In the genomic region with DNA sequence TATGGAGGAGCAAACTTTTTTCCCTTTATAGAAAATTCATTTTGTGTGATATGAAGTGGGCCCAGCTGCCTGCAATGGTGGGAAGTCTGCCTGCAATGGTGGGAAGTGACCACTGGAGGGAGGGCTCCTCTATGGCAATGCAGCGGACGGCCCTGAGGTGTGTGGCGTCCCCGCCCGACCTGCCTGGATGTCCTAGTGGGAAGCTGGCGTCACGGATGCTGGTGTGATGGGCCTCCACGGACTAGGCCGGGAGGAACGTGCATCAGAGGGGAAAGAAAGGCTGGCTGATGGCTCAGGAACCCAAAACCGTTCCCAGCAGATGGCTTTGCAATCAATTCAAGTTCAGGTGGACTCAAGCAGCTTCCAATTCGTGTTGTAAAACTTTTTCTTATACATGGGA, we compare ENCODE assay signal across 1 cellular context.
TF ChIP-seq lines count a peak whose summit lies in the region.

No MANE protein-coding gene starts in this region.

TF ChIP-seq in HepG2, 621 proteins besides CTCF, POLR2A, EP300 and RAD21 (continued from another document and continues in another):
- no peak for TF ChIP-seq ZNF17 (CRISPR knock-in tag; IDR thresholded peaks at IDR 0.05)
- TF ChIP-seq, protein P1, sequence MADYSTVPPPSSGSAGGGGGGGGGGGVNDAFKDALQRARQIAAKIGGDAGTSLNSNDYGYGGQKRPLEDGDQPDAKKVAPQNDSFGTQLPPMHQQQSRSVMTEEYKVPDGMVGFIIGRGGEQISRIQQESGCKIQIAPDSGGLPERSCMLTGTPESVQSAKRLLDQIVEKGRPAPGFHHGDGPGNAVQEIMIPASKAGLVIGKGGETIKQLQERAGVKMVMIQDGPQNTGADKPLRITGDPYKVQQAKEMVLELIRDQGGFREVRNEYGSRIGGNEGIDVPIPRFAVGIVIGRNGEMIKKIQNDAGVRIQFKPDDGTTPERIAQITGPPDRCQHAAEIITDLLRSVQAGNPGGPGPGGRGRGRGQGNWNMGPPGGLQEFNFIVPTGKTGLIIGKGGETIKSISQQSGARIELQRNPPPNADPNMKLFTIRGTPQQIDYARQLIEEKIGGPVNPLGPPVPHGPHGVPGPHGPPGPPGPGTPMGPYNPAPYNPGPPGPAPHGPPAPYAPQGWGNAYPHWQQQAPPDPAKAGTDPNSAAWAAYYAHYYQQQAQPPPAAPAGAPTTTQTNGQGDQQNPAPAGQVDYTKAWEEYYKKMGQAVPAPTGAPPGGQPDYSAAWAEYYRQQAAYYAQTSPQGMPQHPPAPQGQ (CRISPR knock-in tag; IDR thresholded peaks at IDR 0.05; ENCODE audit: borderline replicate concordance): no peak
- TF ChIP-seq, protein P2, sequence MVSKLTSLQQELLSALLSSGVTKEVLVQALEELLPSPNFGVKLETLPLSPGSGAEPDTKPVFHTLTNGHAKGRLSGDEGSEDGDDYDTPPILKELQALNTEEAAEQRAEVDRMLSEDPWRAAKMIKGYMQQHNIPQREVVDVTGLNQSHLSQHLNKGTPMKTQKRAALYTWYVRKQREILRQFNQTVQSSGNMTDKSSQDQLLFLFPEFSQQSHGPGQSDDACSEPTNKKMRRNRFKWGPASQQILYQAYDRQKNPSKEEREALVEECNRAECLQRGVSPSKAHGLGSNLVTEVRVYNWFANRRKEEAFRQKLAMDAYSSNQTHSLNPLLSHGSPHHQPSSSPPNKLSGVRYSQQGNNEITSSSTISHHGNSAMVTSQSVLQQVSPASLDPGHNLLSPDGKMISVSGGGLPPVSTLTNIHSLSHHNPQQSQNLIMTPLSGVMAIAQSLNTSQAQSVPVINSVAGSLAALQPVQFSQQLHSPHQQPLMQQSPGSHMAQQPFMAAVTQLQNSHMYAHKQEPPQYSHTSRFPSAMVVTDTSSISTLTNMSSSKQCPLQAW (CRISPR knock-in tag; IDR thresholded peaks at IDR 0.05): no peak
- TF ChIP-seq, protein P3, sequence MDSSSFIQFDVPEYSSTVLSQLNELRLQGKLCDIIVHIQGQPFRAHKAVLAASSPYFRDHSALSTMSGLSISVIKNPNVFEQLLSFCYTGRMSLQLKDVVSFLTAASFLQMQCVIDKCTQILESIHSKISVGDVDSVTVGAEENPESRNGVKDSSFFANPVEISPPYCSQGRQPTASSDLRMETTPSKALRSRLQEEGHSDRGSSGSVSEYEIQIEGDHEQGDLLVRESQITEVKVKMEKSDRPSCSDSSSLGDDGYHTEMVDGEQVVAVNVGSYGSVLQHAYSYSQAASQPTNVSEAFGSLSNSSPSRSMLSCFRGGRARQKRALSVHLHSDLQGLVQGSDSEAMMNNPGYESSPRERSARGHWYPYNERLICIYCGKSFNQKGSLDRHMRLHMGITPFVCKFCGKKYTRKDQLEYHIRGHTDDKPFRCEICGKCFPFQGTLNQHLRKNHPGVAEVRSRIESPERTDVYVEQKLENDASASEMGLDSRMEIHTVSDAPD (CRISPR knock-in tag; IDR thresholded peaks at IDR 0.05): no peak
- TF ChIP-seq MZF1 (CRISPR knock-in tag; IDR thresholded peaks at IDR 0.05; ENCODE audit: borderline replicate concordance): no peak
- peak; percentile 52 for TF ChIP-seq TEAD3 (CRISPR knock-in tag; optimal IDR thresholded peaks at IDR 0.05; ENCODE audit: borderline replicate concordance)
- no peak for TF ChIP-seq NKX3-1 (CRISPR knock-in tag; IDR thresholded peaks at IDR 0.05)
- TF ChIP-seq ZNF850 (CRISPR knock-in tag; conservative IDR thresholded peaks at IDR 0.05): no peak
- no peak for TF ChIP-seq NBN (conservative IDR thresholded peaks at IDR 0.05)
- no peak for TF ChIP-seq FOXJ3 (CRISPR knock-in tag; IDR thresholded peaks at IDR 0.05; ENCODE audit: borderline replicate concordance)
- TF ChIP-seq ZNF30 (CRISPR knock-in tag; IDR thresholded peaks at IDR 0.05): no peak
- no peak; the same call in 1 of the 2 replicates for TF ChIP-seq AHR (CRISPR knock-in tag; IDR thresholded peaks at IDR 0.05)
- TF ChIP-seq, protein P4, sequence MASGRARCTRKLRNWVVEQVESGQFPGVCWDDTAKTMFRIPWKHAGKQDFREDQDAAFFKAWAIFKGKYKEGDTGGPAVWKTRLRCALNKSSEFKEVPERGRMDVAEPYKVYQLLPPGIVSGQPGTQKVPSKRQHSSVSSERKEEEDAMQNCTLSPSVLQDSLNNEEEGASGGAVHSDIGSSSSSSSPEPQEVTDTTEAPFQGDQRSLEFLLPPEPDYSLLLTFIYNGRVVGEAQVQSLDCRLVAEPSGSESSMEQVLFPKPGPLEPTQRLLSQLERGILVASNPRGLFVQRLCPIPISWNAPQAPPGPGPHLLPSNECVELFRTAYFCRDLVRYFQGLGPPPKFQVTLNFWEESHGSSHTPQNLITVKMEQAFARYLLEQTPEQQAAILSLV (CRISPR knock-in tag; IDR thresholded peaks at IDR 0.05; ENCODE audit: borderline replicate concordance): no peak
- no peak for TF ChIP-seq ZNF607 (CRISPR knock-in tag; IDR thresholded peaks at IDR 0.05; ENCODE audit: borderline replicate concordance)
- TF ChIP-seq PHF21A (CRISPR knock-in tag; IDR thresholded peaks at IDR 0.05): no peak
- no peak for TF ChIP-seq ZNF530 (CRISPR knock-in tag; IDR thresholded peaks at IDR 0.05; ENCODE audit: low read depth)
- no peak for TF ChIP-seq ZFP36L1 (CRISPR knock-in tag; IDR thresholded peaks at IDR 0.05)
- TF ChIP-seq ZNF225 (CRISPR knock-in tag; IDR thresholded peaks at IDR 0.05): no peak
- no peak for TF ChIP-seq ZSCAN22 (CRISPR knock-in tag; IDR thresholded peaks at IDR 0.05)
- peak; percentile 69 for TF ChIP-seq SMC3 (IDR thresholded peaks at IDR 0.05; ENCODE audit: low read length)
- TF ChIP-seq JUND (CRISPR knock-in tag; IDR thresholded peaks at IDR 0.05): no peak
- TF ChIP-seq ZNF720 (CRISPR knock-in tag; IDR thresholded peaks at IDR 0.05): no peak
- TF ChIP-seq, protein P5, sequence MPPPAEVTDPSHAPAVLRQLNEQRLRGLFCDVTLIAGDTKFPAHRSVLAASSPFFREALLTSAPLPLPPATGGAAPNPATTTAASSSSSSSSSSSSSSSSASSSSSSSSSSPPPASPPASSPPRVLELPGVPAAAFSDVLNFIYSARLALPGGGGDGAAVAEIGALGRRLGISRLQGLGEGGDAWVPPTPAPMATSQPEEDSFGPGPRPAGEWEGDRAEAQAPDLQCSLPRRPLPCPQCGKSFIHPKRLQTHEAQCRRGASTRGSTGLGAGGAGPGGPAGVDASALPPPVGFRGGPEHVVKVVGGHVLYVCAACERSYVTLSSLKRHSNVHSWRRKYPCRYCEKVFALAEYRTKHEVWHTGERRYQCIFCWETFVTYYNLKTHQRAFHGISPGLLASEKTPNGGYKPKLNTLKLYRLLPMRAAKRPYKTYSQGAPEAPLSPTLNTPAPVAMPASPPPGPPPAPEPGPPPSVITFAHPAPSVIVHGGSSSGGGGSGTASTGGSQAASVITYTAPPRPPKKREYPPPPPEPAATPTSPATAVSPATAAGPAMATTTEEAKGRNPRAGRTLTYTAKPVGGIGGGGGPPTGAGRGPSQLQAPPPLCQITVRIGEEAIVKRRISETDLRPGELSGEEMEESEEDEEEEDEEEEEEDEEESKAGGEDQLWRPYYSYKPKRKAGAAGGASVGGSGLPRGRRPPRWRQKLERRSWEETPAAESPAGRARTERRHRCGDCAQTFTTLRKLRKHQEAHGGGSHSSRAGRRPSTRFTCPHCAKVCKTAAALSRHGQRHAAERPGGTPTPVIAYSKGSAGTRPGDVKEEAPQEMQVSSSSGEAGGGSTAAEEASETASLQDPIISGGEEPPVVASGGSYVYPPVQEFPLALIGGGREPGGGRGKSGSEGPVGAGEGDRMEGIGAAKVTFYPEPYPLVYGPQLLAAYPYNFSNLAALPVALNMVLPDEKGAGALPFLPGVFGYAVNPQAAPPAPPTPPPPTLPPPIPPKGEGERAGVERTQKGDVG (CRISPR knock-in tag; IDR thresholded peaks at IDR 0.05; ENCODE audit: borderline replicate concordance): peak; percentile 81; the same call in 1 of the 2 replicates
- TF ChIP-seq, protein P6, sequence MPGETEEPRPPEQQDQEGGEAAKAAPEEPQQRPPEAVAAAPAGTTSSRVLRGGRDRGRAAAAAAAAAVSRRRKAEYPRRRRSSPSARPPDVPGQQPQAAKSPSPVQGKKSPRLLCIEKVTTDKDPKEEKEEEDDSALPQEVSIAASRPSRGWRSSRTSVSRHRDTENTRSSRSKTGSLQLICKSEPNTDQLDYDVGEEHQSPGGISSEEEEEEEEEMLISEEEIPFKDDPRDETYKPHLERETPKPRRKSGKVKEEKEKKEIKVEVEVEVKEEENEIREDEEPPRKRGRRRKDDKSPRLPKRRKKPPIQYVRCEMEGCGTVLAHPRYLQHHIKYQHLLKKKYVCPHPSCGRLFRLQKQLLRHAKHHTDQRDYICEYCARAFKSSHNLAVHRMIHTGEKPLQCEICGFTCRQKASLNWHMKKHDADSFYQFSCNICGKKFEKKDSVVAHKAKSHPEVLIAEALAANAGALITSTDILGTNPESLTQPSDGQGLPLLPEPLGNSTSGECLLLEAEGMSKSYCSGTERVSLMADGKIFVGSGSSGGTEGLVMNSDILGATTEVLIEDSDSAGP (CRISPR knock-in tag; IDR thresholded peaks at IDR 0.05; ENCODE audit: borderline replicate concordance): peak; percentile 57; the same call in 1 of the 2 replicates
- TF ChIP-seq, protein P7, sequence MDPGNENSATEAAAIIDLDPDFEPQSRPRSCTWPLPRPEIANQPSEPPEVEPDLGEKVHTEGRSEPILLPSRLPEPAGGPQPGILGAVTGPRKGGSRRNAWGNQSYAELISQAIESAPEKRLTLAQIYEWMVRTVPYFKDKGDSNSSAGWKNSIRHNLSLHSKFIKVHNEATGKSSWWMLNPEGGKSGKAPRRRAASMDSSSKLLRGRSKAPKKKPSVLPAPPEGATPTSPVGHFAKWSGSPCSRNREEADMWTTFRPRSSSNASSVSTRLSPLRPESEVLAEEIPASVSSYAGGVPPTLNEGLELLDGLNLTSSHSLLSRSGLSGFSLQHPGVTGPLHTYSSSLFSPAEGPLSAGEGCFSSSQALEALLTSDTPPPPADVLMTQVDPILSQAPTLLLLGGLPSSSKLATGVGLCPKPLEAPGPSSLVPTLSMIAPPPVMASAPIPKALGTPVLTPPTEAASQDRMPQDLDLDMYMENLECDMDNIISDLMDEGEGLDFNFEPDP (CRISPR knock-in tag; conservative IDR thresholded peaks at IDR 0.05): no peak
- TF ChIP-seq, protein P8, sequence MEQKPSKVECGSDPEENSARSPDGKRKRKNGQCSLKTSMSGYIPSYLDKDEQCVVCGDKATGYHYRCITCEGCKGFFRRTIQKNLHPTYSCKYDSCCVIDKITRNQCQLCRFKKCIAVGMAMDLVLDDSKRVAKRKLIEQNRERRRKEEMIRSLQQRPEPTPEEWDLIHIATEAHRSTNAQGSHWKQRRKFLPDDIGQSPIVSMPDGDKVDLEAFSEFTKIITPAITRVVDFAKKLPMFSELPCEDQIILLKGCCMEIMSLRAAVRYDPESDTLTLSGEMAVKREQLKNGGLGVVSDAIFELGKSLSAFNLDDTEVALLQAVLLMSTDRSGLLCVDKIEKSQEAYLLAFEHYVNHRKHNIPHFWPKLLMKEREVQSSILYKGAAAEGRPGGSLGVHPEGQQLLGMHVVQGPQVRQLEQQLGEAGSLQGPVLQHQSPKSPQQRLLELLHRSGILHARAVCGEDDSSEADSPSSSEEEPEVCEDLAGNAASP (CRISPR knock-in tag; IDR thresholded peaks at IDR 0.05; ENCODE audit: borderline replicate concordance): peak; percentile 65; the same call in 1 of the 2 replicates
- TF ChIP-seq, protein P9, sequence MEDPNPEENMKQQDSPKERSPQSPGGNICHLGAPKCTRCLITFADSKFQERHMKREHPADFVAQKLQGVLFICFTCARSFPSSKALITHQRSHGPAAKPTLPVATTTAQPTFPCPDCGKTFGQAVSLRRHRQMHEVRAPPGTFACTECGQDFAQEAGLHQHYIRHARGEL (CRISPR knock-in tag; IDR thresholded peaks at IDR 0.05): no peak
- no peak for TF ChIP-seq RBFOX2 (IDR thresholded peaks at IDR 0.05; ENCODE audit: low read depth, low read length)
- TF ChIP-seq DPF2 (CRISPR knock-in tag; IDR thresholded peaks at IDR 0.05; ENCODE audit: borderline replicate concordance, low read depth): no peak
- TF ChIP-seq, protein P10, sequence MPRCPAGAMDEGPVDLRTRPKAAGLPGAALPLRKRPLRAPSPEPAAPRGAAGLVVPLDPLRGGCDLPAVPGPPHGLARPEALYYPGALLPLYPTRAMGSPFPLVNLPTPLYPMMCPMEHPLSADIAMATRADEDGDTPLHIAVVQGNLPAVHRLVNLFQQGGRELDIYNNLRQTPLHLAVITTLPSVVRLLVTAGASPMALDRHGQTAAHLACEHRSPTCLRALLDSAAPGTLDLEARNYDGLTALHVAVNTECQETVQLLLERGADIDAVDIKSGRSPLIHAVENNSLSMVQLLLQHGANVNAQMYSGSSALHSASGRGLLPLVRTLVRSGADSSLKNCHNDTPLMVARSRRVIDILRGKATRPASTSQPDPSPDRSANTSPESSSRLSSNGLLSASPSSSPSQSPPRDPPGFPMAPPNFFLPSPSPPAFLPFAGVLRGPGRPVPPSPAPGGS (CRISPR knock-in tag; IDR thresholded peaks at IDR 0.05): no peak
- TF ChIP-seq ZNF501 (CRISPR knock-in tag; IDR thresholded peaks at IDR 0.05): no peak
- TF ChIP-seq ZBTB38 (CRISPR knock-in tag; IDR thresholded peaks at IDR 0.05): peak; percentile 95
- TF ChIP-seq, protein P11, sequence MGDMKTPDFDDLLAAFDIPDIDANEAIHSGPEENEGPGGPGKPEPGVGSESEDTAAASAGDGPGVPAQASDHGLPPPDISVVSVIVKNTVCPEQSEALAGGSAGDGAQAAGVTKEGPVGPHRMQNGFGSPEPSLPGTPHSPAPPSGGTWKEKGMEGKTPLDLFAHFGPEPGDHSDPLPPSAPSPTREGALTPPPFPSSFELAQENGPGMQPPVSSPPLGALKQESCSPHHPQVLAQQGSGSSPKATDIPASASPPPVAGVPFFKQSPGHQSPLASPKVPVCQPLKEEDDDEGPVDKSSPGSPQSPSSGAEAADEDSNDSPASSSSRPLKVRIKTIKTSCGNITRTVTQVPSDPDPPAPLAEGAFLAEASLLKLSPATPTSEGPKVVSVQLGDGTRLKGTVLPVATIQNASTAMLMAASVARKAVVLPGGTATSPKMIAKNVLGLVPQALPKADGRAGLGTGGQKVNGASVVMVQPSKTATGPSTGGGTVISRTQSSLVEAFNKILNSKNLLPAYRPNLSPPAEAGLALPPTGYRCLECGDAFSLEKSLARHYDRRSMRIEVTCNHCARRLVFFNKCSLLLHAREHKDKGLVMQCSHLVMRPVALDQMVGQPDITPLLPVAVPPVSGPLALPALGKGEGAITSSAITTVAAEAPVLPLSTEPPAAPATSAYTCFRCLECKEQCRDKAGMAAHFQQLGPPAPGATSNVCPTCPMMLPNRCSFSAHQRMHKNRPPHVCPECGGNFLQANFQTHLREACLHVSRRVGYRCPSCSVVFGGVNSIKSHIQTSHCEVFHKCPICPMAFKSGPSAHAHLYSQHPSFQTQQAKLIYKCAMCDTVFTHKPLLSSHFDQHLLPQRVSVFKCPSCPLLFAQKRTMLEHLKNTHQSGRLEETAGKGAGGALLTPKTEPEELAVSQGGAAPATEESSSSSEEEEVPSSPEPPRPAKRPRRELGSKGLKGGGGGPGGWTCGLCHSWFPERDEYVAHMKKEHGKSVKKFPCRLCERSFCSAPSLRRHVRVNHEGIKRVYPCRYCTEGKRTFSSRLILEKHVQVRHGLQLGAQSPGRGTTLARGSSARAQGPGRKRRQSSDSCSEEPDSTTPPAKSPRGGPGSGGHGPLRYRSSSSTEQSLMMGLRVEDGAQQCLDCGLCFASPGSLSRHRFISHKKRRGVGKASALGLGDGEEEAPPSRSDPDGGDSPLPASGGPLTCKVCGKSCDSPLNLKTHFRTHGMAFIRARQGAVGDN (CRISPR knock-in tag; IDR thresholded peaks at IDR 0.05): peak; percentile 44
- TF ChIP-seq ZNF615 (CRISPR knock-in tag; IDR thresholded peaks at IDR 0.05; ENCODE audit: borderline replicate concordance): no peak
- TF ChIP-seq PHF5A (CRISPR knock-in tag; IDR thresholded peaks at IDR 0.05; ENCODE audit: low read depth, unreplicated experiment): no peak
- TF ChIP-seq RBM39 (IDR thresholded peaks at IDR 0.05; ENCODE audit: low read depth, low read length, poor library complexity, severe bottlenecking): no peak
- no peak for TF ChIP-seq JDP2 (CRISPR knock-in tag; IDR thresholded peaks at IDR 0.05; ENCODE audit: borderline replicate concordance)
